24 cellular contexts compared by ENCODE assay signal in genomic region chr3:122915300-122916055, GRCh38.
"Had no signal": no experiment of that assay in that cellular context is flagged by ENCODE, and none has a peak within 500 bp of the region (broad histone marks: within the 10 kb centered on the region; RNA-seq: fewer than 3 reads in every experiment).

No MANE protein-coding gene starts in this region.

- H3K27ac ChIP-seq: gastroesophageal sphincter, lower lobe of right lung, right atrium auricular region, suprapubic skin, tibial artery had no signal

- H3K4me1 ChIP-seq: gastroesophageal sphincter, lower lobe of right lung, right atrium auricular region had no signal

- H3K27me3 ChIP-seq: right atrium auricular region had no signal

- H3K4me3 ChIP-seq: gastroesophageal sphincter, lower lobe of right lung, right atrium auricular region, suprapubic skin, tibial artery had no signal

- ATAC-seq: activated CD8-positive, alpha-beta memory T cell treated with anti-CD3 and anti-CD28 coated beads, Interleukin-2, amount 10 ng/mL, durations not matched to agents 7 days and 5 days; activated CD8-positive, alpha-beta T cell treated with anti-CD3 and anti-CD28 coated beads for 36 hours; gastroesophageal sphincter; left lobe of liver; lower lobe of right lung; naive thymus-derived CD8-positive, alpha-beta T cell had no signal

- H3K36me3 ChIP-seq: gastroesophageal sphincter, lower lobe of right lung, right atrium auricular region, suprapubic skin, tibial artery had no signal

- H3K4me3 Mint-ChIP-seq: activated CD4-positive, alpha-beta T cell treated with anti-CD3 and anti-CD28 coated beads, Interleukin-2, amount 10 ng/mL, durations not matched to agents 7 days and 5 days; activated CD8-positive, alpha-beta memory T cell treated with anti-CD3 and anti-CD28 coated beads, Interleukin-2, amount 10 ng/mL, durations not matched to agents 7 days and 5 days; activated CD8-positive, alpha-beta T cell treated with anti-CD3 and anti-CD28 coated beads for 36 hours; activated naive CD8-positive, alpha-beta T cell; immature natural killer cell; naive thymus-derived CD8-positive, alpha-beta T cell; neural crest cell had no signal

- H3K36me3 Mint-ChIP-seq: activated CD8-positive, alpha-beta memory T cell treated with anti-CD3 and anti-CD28 coated beads, Interleukin-2, amount 10 ng/mL, durations not matched to agents 7 days and 5 days; immature natural killer cell had no signal

- H3K9me3 Mint-ChIP-seq: activated CD4-positive, alpha-beta T cell treated with anti-CD3 and anti-CD28 coated beads, Interleukin-2, amount 10 ng/mL, durations not matched to agents 7 days and 5 days; activated CD8-positive, alpha-beta T cell treated with anti-CD3 and anti-CD28 coated beads for 36 hours; immature natural killer cell; naive thymus-derived CD8-positive, alpha-beta T cell; neural crest cell had no signal

- DNase-seq: activated CD4-positive, alpha-beta T cell treated with anti-CD3 and anti-CD28 coated beads for 1 hour; activated CD8-positive, alpha-beta memory T cell treated with anti-CD3 and anti-CD28 coated beads, Interleukin-2, amount 10 ng/mL, durations not matched to agents 7 days and 5 days; activated effector memory CD4-positive, alpha-beta T cell treated with Interleukin-2 at 50 U/mL for 16 hours; activated naive CD4-positive, alpha-beta T cell treated with Interleukin-2 at 50 U/mL for 16 hours; activated T-cell treated with anti-CD3 and anti-CD28 coated beads for 4 hours; anterior cingulate cortex; effector memory CD4-positive, alpha-beta T cell; head of caudate nucleus; hypothalamus; immature natural killer cell; lower lobe of right lung; mesenchymal stem cell; naive thymus-derived CD8-positive, alpha-beta T cell; occipital lobe; stimulated activated naive CD4-positive, alpha-beta T cell; tibial artery had no signal

- H3K9me3 ChIP-seq: gastroesophageal sphincter, lower lobe of right lung, right atrium auricular region, suprapubic skin, tibial artery had no signal

- H3K27ac Mint-ChIP-seq: activated CD4-positive, alpha-beta T cell treated with anti-CD3 and anti-CD28 coated beads, Interleukin-2, amount 10 ng/mL, durations not matched to agents 7 days and 5 days; activated CD8-positive, alpha-beta memory T cell treated with anti-CD3 and anti-CD28 coated beads, Interleukin-2, amount 10 ng/mL, durations not matched to agents 7 days and 5 days; activated CD8-positive, alpha-beta T cell treated with anti-CD3 and anti-CD28 coated beads for 36 hours; activated naive CD8-positive, alpha-beta T cell; immature natural killer cell had no signal

- H3K4me1 Mint-ChIP-seq: neural crest cell had no signal
